ENCODE assay signal across 1 cellular context in genomic region chr19:11941361-11941887, GRCh38.
TF ChIP-seq lines count a peak whose summit lies in the region.

No MANE protein-coding gene starts in this region.

TF ChIP-seq in K562, 482 proteins besides CTCF, POLR2A, EP300 and RAD21:
- TF ChIP-seq ZBTB33 (CRISPR knock-in tag; IDR thresholded peaks at IDR 0.05) = peak; percentile 64; the same call in 1 of the 2 replicates
TF ChIP-seq in K562: peak in this region for 1; not testable (repeated sequence) for 481.
